9 cellular contexts compared by ENCODE assay signal in genomic region chr20:12570371-12570770, GRCh38.
DNase-seq lines count a peak whose midpoint lies in the region; ATAC-seq and TF ChIP-seq lines count a peak whose summit lies in the region.
"Had no signal": no experiment of that assay in that cellular context is flagged by ENCODE, and none has a peak within 500 bp of the region (broad histone marks: within the 10 kb centered on the region; RNA-seq: fewer than 3 reads in every experiment).

No MANE protein-coding gene starts in this region.

- no peak overlapping the region for H3K4me3 ChIP-seq in brain microvascular endothelial cell (ENCODE audit: low read depth, low read length)

- no peak overlapping the region for H3K27ac Mint-ChIP-seq in progenitor cell of endocrine pancreas

- ATAC-seq in GM18520 (IDR thresholded peaks at IDR 0.05; ENCODE audit: unreplicated experiment) (no peak), HG03378 (IDR thresholded peaks at IDR 0.05; ENCODE audit: unreplicated experiment) (no peak)

- peak; percentile 21 for TF ChIP-seq CTCF in brain microvascular endothelial cell (IDR thresholded peaks at IDR 0.05; ENCODE audit: low read depth, low read length, missing control alignments)
- TF ChIP-seq CTCF in progenitor cell of endocrine pancreas (IDR thresholded peaks at IDR 0.05; ENCODE audit: unreplicated experiment) = peak; percentile 68

- in situ Hi-C loops in brain microvascular endothelial cell (cut with HindIII; ENCODE audit: low pct_ligation_motif_present, low sequenced_read_pairs) = no loop called here

- no peak overlapping the region for H3K4me3 Mint-ChIP-seq in progenitor cell of endocrine pancreas (ENCODE audit: low read depth)

- no peaks in the 10 kb centered on the region for H3K36me3 ChIP-seq in brain microvascular endothelial cell (replicated peaks)

- DNase-seq in HT-29 (ENCODE audit: low spot score) (peak; percentile 79), NCI-H460 (ENCODE audit: extremely low read depth, low read depth) (peak; percentile 2), brain microvascular endothelial cell (peak; percentile 10), progenitor cell of endocrine pancreas (ENCODE audit: low spot score, unreplicated experiment) (no peak)
- no peak for DNase-seq in activated CD4-positive, alpha-beta T cell treated with anti-CD3 and anti-CD28 coated beads, Interleukin-2, amount 50 U/mL, for 48 hours
- DNase-seq in activated naive CD4-positive, alpha-beta T cell (lab: John Stamatoyannopoulos, UW) = no peak

- no peak overlapping the region for H3K27ac ChIP-seq in brain microvascular endothelial cell
- H3K27ac ChIP-seq: epithelial cell of prostate had no signal

- peaks cover 4% of the 10 kb centered on the region for H3K27me3 Mint-ChIP-seq in progenitor cell of endocrine pancreas

- H3K4me1 Mint-ChIP-seq in progenitor cell of endocrine pancreas (ENCODE audit: low read depth) = peaks cover 18% of the 10 kb centered on the region

- H3K36me3 Mint-ChIP-seq in progenitor cell of endocrine pancreas (ENCODE audit: insufficient read depth) = no peaks in the 10 kb centered on the region

- no peaks in the 10 kb centered on the region for H3K9me3 Mint-ChIP-seq in progenitor cell of endocrine pancreas (ENCODE audit: low read depth)

- no peaks in the 10 kb centered on the region for H3K27me3 ChIP-seq in brain microvascular endothelial cell (replicated peaks)

Comparison
In these comparisons a context has a peak if more than half of its experiments do, and no peak if none do; other contexts are left out.
1. DNase-seq: peak in HT-29 (single experiment), NCI-H460 (single experiment) and brain microvascular endothelial cell (single experiment); none in progenitor cell of endocrine pancreas (single experiment), activated CD4-positive, alpha-beta T cell treated with anti-CD3 and anti-CD28 coated beads, Interleukin-2, amount 50 U/mL, for 48 hours (0 of 2) and activated naive CD4-positive, alpha-beta T cell (0 of 4).